16 cellular contexts compared by ENCODE assay signal in the genomic region with DNA sequence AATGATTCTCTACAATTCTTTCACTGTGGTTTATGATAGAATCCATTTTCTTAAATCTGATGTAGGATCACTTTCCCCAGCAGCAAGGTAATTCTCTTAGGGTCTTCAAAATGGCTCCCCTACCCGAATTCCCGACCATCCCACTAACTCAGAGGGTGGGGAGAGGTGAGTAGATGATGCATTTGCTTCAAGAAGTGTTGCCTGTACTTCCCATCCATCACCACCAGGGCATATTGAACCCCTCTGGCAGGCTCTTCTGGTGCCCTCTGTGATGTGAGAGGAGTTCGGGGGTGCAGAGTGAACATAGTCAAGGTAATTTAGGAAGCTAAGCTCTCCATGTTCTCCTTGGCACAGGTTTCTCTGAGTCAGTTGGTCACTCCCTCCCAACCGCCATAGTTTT. TPM values are rescaled to one million over a fixed set of nuclear protein-coding genes. Genes with fewer than 3 reads are reported as not detected.
DNase-seq lines count a peak whose midpoint lies in the region; ATAC-seq, FAIRE-seq and TF ChIP-seq lines count a peak whose summit lies in the region.
"Had no signal": no experiment of that assay in that cellular context is flagged by ENCODE, and none has a peak within 500 bp of the region (broad histone marks: within the 10 kb centered on the region; RNA-seq: fewer than 3 reads in every experiment).

No MANE protein-coding gene starts in this region.

- TF ChIP-seq EP300 in HepG2 (IDR thresholded peaks at IDR 0.05; ENCODE audit: low read depth in 2 of 2, low read length in 2 of 2) (no peak), HepG2 (CRISPR knock-in tag; IDR thresholded peaks at IDR 0.05; ENCODE audit: borderline replicate concordance) (no peak)

- peaks cover 16% of the 10 kb centered on the region for H4K20me1 ChIP-seq in HepG2 (ENCODE audit: insufficient read depth, low read length)

- H3K27ac ChIP-seq in HepG2 (ENCODE audit: extremely low read length, insufficient read depth, low read length): peak overlapping the region; percentile 41
- H3K27ac ChIP-seq in right lobe of liver: no peak overlapping the region
- H3K27ac ChIP-seq in WERI-Rb-1: no peak overlapping the region
- no peak overlapping the region for H3K27ac ChIP-seq in Peyer's patch
- H3K27ac ChIP-seq: SK-N-MC, spleen, uterus had no signal

- TF ChIP-seq CTCF in HepG2 (CRISPR knock-in tag; IDR thresholded peaks at IDR 0.05): no peak
- TF ChIP-seq CTCF in right lobe of liver (IDR thresholded peaks at IDR 0.05): no peak
- peak; percentile 32; the same call in 1 of the 2 replicates for TF ChIP-seq CTCF in WERI-Rb-1 (IDR thresholded peaks at IDR 0.05; ENCODE audit: low read depth, low read length)
- TF ChIP-seq CTCF in fibroblast of villous mesenchyme (IDR thresholded peaks at IDR 0.05; ENCODE audit: insufficient read depth, low read depth, low read length): peak; percentile 40
- TF ChIP-seq CTCF in Peyer's patch (IDR thresholded peaks at IDR 0.05): peak in 1 of 6 experiments; percentile 17

- no peak overlapping the region for H3K9ac ChIP-seq in HepG2 (ENCODE audit: insufficient read depth, low read depth, low read length)

- peaks cover 98% of the 10 kb centered on the region for H3K79me2 ChIP-seq in HepG2 (ENCODE audit: insufficient read depth, low read length)

- TF ChIP-seq POLR2A in HepG2 (IDR thresholded peaks at IDR 0.05; ENCODE audit: insufficient read depth in 1 of 2, low read depth in 2 of 2, low read length in 2 of 2): no peak
- no peak for TF ChIP-seq POLR2A in right lobe of liver (IDR thresholded peaks at IDR 0.05)
- no peak for TF ChIP-seq POLR2A in Peyer's patch (IDR thresholded peaks at IDR 0.05)

- H3K27ac Mint-ChIP-seq in activated T-helper 2 cell treated with anti-CD3 and anti-CD28 coated beads, Interferon-gamma antibody, Interleukin-2, Interleukin-4, amounts not matched to agents 10 μg/mL and 5 μg/mL and 100 μg/mL, durations not matched to agents 14 hours and 24 hours and 36 hours: no peak overlapping the region
- H3K27ac Mint-ChIP-seq: naive B cell had no signal

- ATAC-seq in HepG2 (0 out of 3 replicates have a peak, but pooled peaks have one; percentile 13), right lobe of liver (no peak)

- POLR2A ChIA-PET in HepG2 (lab: Yijun Ruan, JAX): no interaction called here

- H3K27me3 Mint-ChIP-seq in activated T-helper 2 cell treated with anti-CD3 and anti-CD28 coated beads, Interferon-gamma antibody, Interleukin-2, Interleukin-4, amounts not matched to agents 10 μg/mL and 5 μg/mL and 100 μg/mL, durations not matched to agents 14 hours and 24 hours and 36 hours (ENCODE audit: low read depth): peaks cover 70% of the 10 kb centered on the region

- H3K4me3 Mint-ChIP-seq in activated T-helper 2 cell treated with anti-CD3 and anti-CD28 coated beads, Interferon-gamma antibody, Interleukin-2, Interleukin-4, amounts not matched to agents 10 μg/mL and 5 μg/mL and 100 μg/mL, durations not matched to agents 14 hours and 24 hours and 36 hours (ENCODE audit: low read depth): no peak overlapping the region
- H3K4me3 Mint-ChIP-seq: naive B cell had no signal

- CTCF ChIA-PET in HepG2 (lab: Yijun Ruan, JAX; ENCODE audit: low intra/inter-chr PET ratio, low total read pairs): no interaction called here

- no TSS peak for BruUV-seq in HepG2 (replicated peaks; lab: Mats Ljungman, UMichigan)

- WGBS in HepG2 (ENCODE audit: low lambda C conversion rate): 94% methylated on average over 4 of the region's 4 CpGs
- 88% methylated on average over 3 of the region's 4 CpGs for WGBS in right lobe of liver (ENCODE audit: insufficient coverage, low coverage, low lambda C conversion rate, missing lambda C conversion rate)

- H3K36me3 ChIP-seq in HepG2 (replicated peaks in 1 of 2; ENCODE audit: control insufficient read depth in 1 of 2, insufficient read depth in 2 of 2, low read length in 2 of 2) (peaks cover 7 to 27% of the 10 kb centered on the region in 2 experiments), right lobe of liver (no peaks in the 10 kb centered on the region), WERI-Rb-1 (no peaks in the 10 kb centered on the region), Peyer's patch (no peaks in the 10 kb centered on the region)
- H3K36me3 ChIP-seq: spleen, uterus had no signal

- FAIRE-seq in HepG2 (lab: Jason Lieb, UNC) (no peak), urothelium cell line (lab: Jason Lieb, UNC) (no peak)

- no peaks in the 10 kb centered on the region for H3K36me3 Mint-ChIP-seq in activated T-helper 2 cell treated with anti-CD3 and anti-CD28 coated beads, Interferon-gamma antibody, Interleukin-2, Interleukin-4, amounts not matched to agents 10 μg/mL and 5 μg/mL and 100 μg/mL, durations not matched to agents 14 hours and 24 hours and 36 hours (ENCODE audit: low read depth)
- H3K36me3 Mint-ChIP-seq: naive B cell had no signal

- in situ Hi-C loops in HepG2 (cut with HindIII; ENCODE audit: extremely low pct_ligation_motif_present, low pct_unique_long_range_greater_than_20kb): no loop called here

- no peak overlapping the region for H2AFZ ChIP-seq in HepG2 (ENCODE audit: low read length)

- intact Hi-C loops in HepG2 (cut with micrococcal nuclease; ENCODE audit: unreplicated experiment): no loop called here
- intact Hi-C loops in right lobe of liver (cut with DNase I): no loop called here
- intact Hi-C loops in activated T-helper 2 cell treated with anti-CD3 and anti-CD28 coated beads, Interferon-gamma antibody, Interleukin-2, Interleukin-4, amounts not matched to agents 10 μg/mL and 5 μg/mL and 100 μg/mL, durations not matched to agents 14 hours and 24 hours and 36 hours (cut with micrococcal nuclease): no loop called here

- H3K9me3 Mint-ChIP-seq in activated T-helper 2 cell treated with anti-CD3 and anti-CD28 coated beads, Interferon-gamma antibody, Interleukin-2, Interleukin-4, amounts not matched to agents 10 μg/mL and 5 μg/mL and 100 μg/mL, durations not matched to agents 14 hours and 24 hours and 36 hours: no peaks in the 10 kb centered on the region
- H3K9me3 Mint-ChIP-seq: naive B cell had no signal

- H3K4me3 ChIP-seq in HepG2 (replicated peaks in 1 of 3; ENCODE audit: insufficient read depth in 1 of 3, low read depth in 2 of 3, low read length in 3 of 3): no peak overlapping the region
- H3K4me3 ChIP-seq in right lobe of liver: no peak overlapping the region
- no peak overlapping the region for H3K4me3 ChIP-seq in WERI-Rb-1 (ENCODE audit: low read depth, low read length)
- H3K4me3 ChIP-seq in fibroblast of villous mesenchyme (ENCODE audit: low read depth, low read length): no peak overlapping the region
- H3K4me3 ChIP-seq in Peyer's patch: no peak overlapping the region
- H3K4me3 ChIP-seq: SK-N-MC, spleen, uterus had no signal

- H3K9me3 ChIP-seq in HepG2 (ENCODE audit: low read length) (no peaks in the 10 kb centered on the region), right lobe of liver (no peaks in the 10 kb centered on the region), WERI-Rb-1 (ENCODE audit: severe bottlenecking) (no peaks in the 10 kb centered on the region), Peyer's patch (no peaks in the 10 kb centered on the region)
- H3K9me3 ChIP-seq: spleen, uterus had no signal

- no peak overlapping the region for H3K4me2 ChIP-seq in HepG2 (ENCODE audit: low read depth, low read length)

- no peaks in the 10 kb centered on the region for H3K4me1 Mint-ChIP-seq in activated T-helper 2 cell treated with anti-CD3 and anti-CD28 coated beads, Interferon-gamma antibody, Interleukin-2, Interleukin-4, amounts not matched to agents 10 μg/mL and 5 μg/mL and 100 μg/mL, durations not matched to agents 14 hours and 24 hours and 36 hours (ENCODE audit: low read depth)

- no peaks in the 10 kb centered on the region for H3K27me3 ChIP-seq in HepG2 (ENCODE audit: control insufficient read depth in 1 of 2, insufficient read depth in 2 of 2, low read length in 2 of 2)
- H3K27me3 ChIP-seq in right lobe of liver: no peaks in the 10 kb centered on the region
- H3K27me3 ChIP-seq in WERI-Rb-1 (ENCODE audit: insufficient read depth, low read depth, severe bottlenecking): no peaks in the 10 kb centered on the region
- H3K27me3 ChIP-seq in Peyer's patch: no peaks in the 10 kb centered on the region
- H3K27me3 ChIP-seq: uterus had no signal

- DNase-seq in HepG2 (ENCODE audit: low spot score) (no peak), right lobe of liver (no peak), WERI-Rb-1 (no peak), fibroblast of villous mesenchyme (ENCODE audit: low read depth) (no peak), urothelium cell line (ENCODE audit: low spot score) (peak; percentile 18), Peyer's patch (no peak), amniotic stem cell (lab: John Stamatoyannopoulos, UW) (no peak)
- DNase-seq in activated T-helper 2 cell treated with anti-CD3 and anti-CD28 coated beads, Interferon-gamma antibody, Interleukin-2, Interleukin-4, amounts not matched to agents 10 μg/mL and 5 μg/mL and 100 μg/mL, durations not matched to agents 14 hours and 24 hours and 36 hours (ENCODE audit: low spot score): no peak
- DNase-seq: activated CD4-positive, alpha-beta T cell treated with anti-CD3 and anti-CD28 coated beads for 1 hour; EL; kidney glomerular epithelial cell; naive B cell; NCI-H1417 treated with DMSO at 0.1 percent for 48 hours; spleen; uterus had no signal

- peaks cover 97% of the 10 kb centered on the region for H3K4me1 ChIP-seq in HepG2 (ENCODE audit: insufficient read depth, low read length)
- peaks cover 0 to 52% (median 15%) of the 10 kb centered on the region in 4 donors for H3K4me1 ChIP-seq in right lobe of liver
- H3K4me1 ChIP-seq in Peyer's patch: peaks cover 0 to 36% (median 0%) of the 10 kb centered on the region in 4 donors
- H3K4me1 ChIP-seq: uterus had no signal

- no peak for TF ChIP-seq RAD21 in HepG2 (CRISPR knock-in tag; IDR thresholded peaks at IDR 0.05)

RNA-seq across cellular contexts. Expression of a gene that starts 52.3 kb away (rescaled TPM):
- total RNA-seq in HepG2 (2016; rRNA removed; fragmentation: Illumina TruSeq; extraction: Trizol) (17.6 and 36.7 TPM in 2 replicates), right lobe of liver (1 to 10 TPM; 5.8 to 9.2 (median 6.9) TPM), fibroblast of villous mesenchyme (1.7 and 3.9 TPM in 2 replicates), Peyer's patch (10 to 100 TPM in 1 of 4 donors, 1 to 10 TPM in 3; 5.8 to 17.6 (median 8.0) TPM)
- total RNA-seq in HepG2 (2016; cell fraction: cytosol; rRNA removed; fragmentation: Illumina TruSeq; extraction: Trizol; ENCODE audit: low read depth): 6.8 and 7.3 TPM in 2 replicates
- total RNA-seq in HepG2 (2016; cell fraction: insoluble cytoplasmic fraction; rRNA removed; fragmentation: Illumina TruSeq; extraction: Trizol): 15.3 and 36.6 TPM in 2 replicates
- total RNA-seq in HepG2 (2016; cell fraction: membrane; rRNA removed; fragmentation: Illumina TruSeq; extraction: Trizol): 18.5 and 19.0 TPM in 2 replicates
- total RNA-seq in HepG2 (2016; cell fraction: nucleus; rRNA removed; fragmentation: Illumina TruSeq; extraction: Trizol): 35.5 and 42.6 TPM in 2 replicates
- 17.4 and 20.3 TPM in 2 replicates for polyA plus RNA-seq in HepG2 (2011; rRNA removed)
- polyA plus RNA-seq in HepG2 (2011; cell fraction: cytosol; rRNA removed): 12.9 and 24.5 TPM in 2 replicates
- 30.8 and 41.2 TPM in 2 replicates for polyA plus RNA-seq in HepG2 (2011; cell fraction: nucleus; rRNA removed)
- polyA plus RNA-seq in HepG2 (2012): 19.0 and 20.9 TPM in 2 replicates
- 3.0 and 3.4 TPM in 2 replicates for polyA plus RNA-seq in HepG2 (2016; cell fraction: cytosol; fragmentation: Illumina TruSeq; extraction: Trizol; ENCODE audit: low read depth)
- 14.9 and 16.9 TPM in 2 replicates for polyA plus RNA-seq in HepG2 (2016; cell fraction: insoluble cytoplasmic fraction; fragmentation: Illumina TruSeq; extraction: Trizol; ENCODE audit: low read depth)
- polyA plus RNA-seq in HepG2 (2016; cell fraction: membrane; fragmentation: Illumina TruSeq; extraction: Trizol; ENCODE audit: low read depth): 7.9 and 8.5 TPM in 2 replicates
- 54.3 and 62.4 TPM in 2 replicates for polyA plus RNA-seq in HepG2 (2016; cell fraction: nucleus; fragmentation: Illumina TruSeq; extraction: Trizol; ENCODE audit: insufficient read depth, low read depth)
- 2.0 and 68.2 TPM in 2 replicates for polyA minus RNA-seq in HepG2 (2011; rRNA and poly(A)+ RNA removed; ENCODE audit: low replicate concordance)
- polyA minus RNA-seq in HepG2 (2011; cell fraction: cytosol; rRNA and poly(A)+ RNA removed): 28.7 and 38.5 TPM in 2 replicates
- polyA minus RNA-seq in HepG2 (2011; cell fraction: nucleus; rRNA and poly(A)+ RNA removed): 19.8 and 22.1 TPM in 2 replicates
- total RNA-seq in activated T-helper 2 cell treated with anti-CD3 and anti-CD28 coated beads, Interferon-gamma antibody, Interleukin-2, Interleukin-4, amounts not matched to agents 10 μg/mL and 5 μg/mL and 100 μg/mL, durations not matched to agents 14 hours and 24 hours and 36 hours: 0.82 and 1.1 TPM in 2 replicates

Comparison
In these comparisons a context has a peak if more than half of its experiments do, and no peak if none do; other contexts are left out.
1. CTCF ChIP-seq: peak in WERI-Rb-1 (single experiment) and fibroblast of villous mesenchyme (single experiment); none in HepG2 (single experiment) and right lobe of liver (0 of 4).